11 cellular contexts compared by ENCODE assay signal in the genomic region with DNA sequence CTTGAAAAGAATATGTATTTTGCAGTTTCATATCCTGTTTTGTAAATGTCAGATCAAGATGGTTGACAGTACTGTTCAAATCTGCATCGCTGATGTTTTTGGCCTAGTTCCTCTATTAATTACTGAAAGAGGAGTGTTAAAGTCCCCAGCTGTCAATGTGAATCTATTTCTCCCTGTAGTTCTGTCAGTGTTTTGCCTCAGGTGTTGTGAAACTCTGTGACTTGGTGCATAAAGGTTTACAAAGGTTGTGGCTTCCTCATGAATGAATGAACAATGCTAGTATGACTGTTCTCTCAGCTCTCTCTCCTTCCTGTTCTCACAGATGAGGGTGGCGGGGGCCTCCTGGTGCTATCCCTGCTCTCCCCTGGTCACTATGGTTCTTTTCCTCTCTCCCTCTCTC.
DNase-seq lines count a peak whose midpoint lies in the region; ATAC-seq and TF ChIP-seq lines count a peak whose summit lies in the region.
"Had no signal": no experiment of that assay in that cellular context is flagged by ENCODE, and none has a peak within 500 bp of the region (broad histone marks: within the 10 kb centered on the region; RNA-seq: fewer than 3 reads in every experiment).

No MANE protein-coding gene starts in this region.

- no peaks in the 10 kb centered on the region for H3K9me3 Mint-ChIP-seq in activated CD4-positive, alpha-beta T cell treated with anti-CD3 and anti-CD28 coated beads for 36 hours (ENCODE audit: low read depth)

- no peak for TF ChIP-seq EP300 in suprapubic skin (IDR thresholded peaks at IDR 0.05)

- 70% methylated on average over 2 of the region's 2 CpGs for WGBS in suprapubic skin

- H3K36me3 ChIP-seq in suprapubic skin (peaks cover 74% of the 10 kb centered on the region), uterus (no peaks in the 10 kb centered on the region)

- intact Hi-C loops in activated CD4-positive, alpha-beta T cell treated with anti-CD3 and anti-CD28 coated beads for 36 hours (cut with DNase I, micrococcal nuclease) = loop anchor here in 1 of 2 experiments (1.0 kb wide), 1 partner anchor 107 kb away; no protein-coding TSS in a partner anchor
- intact Hi-C loops in uterus (cut with DNase I; ENCODE audit: low total_unique reads) = no loop called here

- H3K36me3 Mint-ChIP-seq in activated CD4-positive, alpha-beta T cell treated with anti-CD3 and anti-CD28 coated beads for 36 hours (ENCODE audit: low read depth) = peaks cover 59% of the 10 kb centered on the region

- H3K27ac ChIP-seq in suprapubic skin = no peak overlapping the region
- H3K27ac ChIP-seq in uterus = no peak overlapping the region
- H3K27ac ChIP-seq: 22Rv1, parathyroid adenoma had no signal

- H3K9me3 ChIP-seq in suprapubic skin (no peaks in the 10 kb centered on the region), uterus (no peaks in the 10 kb centered on the region)

- H3K4me1 ChIP-seq in suprapubic skin (no peaks in the 10 kb centered on the region), uterus (no peaks in the 10 kb centered on the region)
- H3K4me1 ChIP-seq: parathyroid adenoma had no signal

- peak; percentile 74 for DNase-seq in activated CD4-positive, alpha-beta T cell treated with anti-CD3 and anti-CD28 coated beads for 36 hours
- DNase-seq in activated CD4-positive, alpha-beta T cell treated with anti-CD3 and anti-CD28 coated beads for 4 hours = no peak
- peak; percentile 18 for DNase-seq in stimulated activated CD4-positive, alpha-beta T cell treated with anti-CD3 and anti-CD28 coated beads, Interleukin-4, amount 100 ng/mL, for 48 hours (ENCODE audit: low read depth in 2 of 2)
- DNase-seq in NCI-H146 treated with DMSO at 0.1 percent for 48 hours (lab: John Stamatoyannopoulos, UW; ENCODE audit: unreplicated experiment) (no peak), suprapubic skin (ENCODE audit: low spot score in 2 of 2) (no peak), uterus (no peak)

- POLR2A ChIA-PET in activated CD4-positive, alpha-beta T cell treated with anti-CD3 and anti-CD28 coated beads for 36 hours (lab: Charles Lee) = no interaction called here

- TF ChIP-seq POLR2A in suprapubic skin (IDR thresholded peaks at IDR 0.05) (no peak), uterus (IDR thresholded peaks at IDR 0.05) (no peak)

- TF ChIP-seq CTCF in suprapubic skin (IDR thresholded peaks at IDR 0.05) (no peak), uterus (IDR thresholded peaks at IDR 0.05) (no peak)

- ATAC-seq in activated CD4-positive, alpha-beta T cell treated with anti-CD3 and anti-CD28 coated beads for 36 hours = peak; percentile 99
- ATAC-seq in HG03039 (IDR thresholded peaks at IDR 0.05; ENCODE audit: unreplicated experiment) = peak; percentile 97
- ATAC-seq in activated CD4-positive, CD25-positive, alpha-beta regulatory T cell treated with anti-CD3 and anti-CD28 coated beads, Interleukin-2, amount 50 U/mL, for 24 hours = peak; percentile 96 to 98
- ATAC-seq: K562 had no signal

- H3K27ac Mint-ChIP-seq in activated CD4-positive, alpha-beta T cell treated with anti-CD3 and anti-CD28 coated beads for 36 hours = peak overlapping the region; percentile 79

- H3K27me3 Mint-ChIP-seq in activated CD4-positive, alpha-beta T cell treated with anti-CD3 and anti-CD28 coated beads for 36 hours = no peaks in the 10 kb centered on the region

- H3K4me3 Mint-ChIP-seq in activated CD4-positive, alpha-beta T cell treated with anti-CD3 and anti-CD28 coated beads for 36 hours = no peak overlapping the region

- peaks cover 17% of the 10 kb centered on the region for H3K4me1 Mint-ChIP-seq in activated CD4-positive, alpha-beta T cell treated with anti-CD3 and anti-CD28 coated beads for 36 hours

- H3K27me3 ChIP-seq in suprapubic skin (no peaks in the 10 kb centered on the region), uterus (no peaks in the 10 kb centered on the region)

- H3K4me3 ChIP-seq in suprapubic skin = no peak overlapping the region
- H3K4me3 ChIP-seq in uterus = no peak overlapping the region
- H3K4me3 ChIP-seq: K562 had no signal

- CTCF ChIA-PET in activated CD4-positive, alpha-beta T cell treated with anti-CD3 and anti-CD28 coated beads for 36 hours (lab: Charles Lee) = interaction anchor here (0.6 kb wide), 1 partner anchor 744 kb away, joined by 3 read pairs; no protein-coding TSS in a partner anchor

Comparison
In these comparisons a context has a peak if more than half of its experiments do, and no peak if none do; other contexts are left out.
1. DNase-seq: peak in activated CD4-positive, alpha-beta T cell treated with anti-CD3 and anti-CD28 coated beads for 36 hours (single experiment) and stimulated activated CD4-positive, alpha-beta T cell treated with anti-CD3 and anti-CD28 coated beads, Interleukin-4, amount 100 ng/mL, for 48 hours (2 of 2); none in activated CD4-positive, alpha-beta T cell treated with anti-CD3 and anti-CD28 coated beads for 4 hours (0 of 2), NCI-H146 treated with DMSO at 0.1 percent for 48 hours (single experiment), suprapubic skin (0 of 2) and uterus (0 of 2).
2. Peak in every context shown above with its lines, with median percentiles within 50 percentile points of each other: ATAC-seq.